In the genomic region with DNA sequence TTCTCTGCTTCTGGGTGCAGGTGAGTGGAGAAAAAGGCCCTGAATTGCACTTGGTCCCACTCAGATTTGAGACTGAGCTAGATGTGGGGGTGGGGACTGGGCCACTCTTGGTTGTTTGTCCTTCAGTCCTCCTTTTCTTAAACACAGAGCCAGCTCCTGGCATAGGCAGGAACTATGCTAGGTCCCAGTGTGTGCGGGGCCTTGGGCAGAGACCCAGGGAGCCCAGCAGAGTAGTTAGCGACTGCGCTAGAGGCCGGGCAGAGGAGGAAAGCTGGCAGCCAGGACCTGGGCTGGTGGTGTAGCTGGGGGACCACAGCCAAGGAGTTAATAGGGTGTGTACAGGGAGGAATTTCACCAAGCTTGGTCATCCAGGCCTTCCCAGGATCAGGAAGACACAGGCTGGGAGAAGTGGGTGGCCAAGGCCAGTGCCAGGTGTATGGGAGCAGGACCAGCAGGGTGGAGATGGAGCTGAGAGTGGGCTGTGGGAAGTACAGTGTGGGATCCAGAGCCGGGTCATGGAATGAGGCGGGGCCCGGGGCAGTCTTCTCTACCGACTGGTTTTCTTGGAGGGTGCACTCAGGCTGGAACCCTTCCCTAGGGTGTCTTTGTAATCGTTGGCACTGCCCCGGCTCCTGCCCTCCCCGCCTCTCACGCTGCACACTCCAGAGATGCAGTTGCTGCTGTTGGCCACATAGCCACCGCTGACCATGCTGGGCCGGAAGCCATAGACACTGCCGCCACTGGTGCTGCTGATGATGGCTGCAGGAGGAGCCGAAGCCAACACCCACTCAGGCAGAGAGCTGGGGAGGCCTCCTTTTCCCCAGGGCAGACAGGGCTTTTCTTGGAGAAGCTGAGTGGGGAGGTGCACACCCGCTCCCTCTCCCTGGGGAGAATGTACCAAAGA, we compare ENCODE assay signal across 17 cellular contexts. TPM values are rescaled to one million over a fixed set of nuclear protein-coding genes. Genes with fewer than 3 reads are reported as not detected.
DNase-seq lines count a peak whose midpoint lies in the region; ATAC-seq and TF ChIP-seq lines count a peak whose summit lies in the region.
"Had no signal": no experiment of that assay in that cellular context is flagged by ENCODE, and none has a peak within 500 bp of the region (broad histone marks: within the 10 kb centered on the region; RNA-seq: fewer than 3 reads in every experiment).

No MANE protein-coding gene starts in this region.

- H3K27me3 ChIP-seq in mammary epithelial cell (ENCODE audit: insufficient read depth, low read length) (no peaks in the 10 kb centered on the region), transverse colon (no peaks in the 10 kb centered on the region)

- H3K4me3 ChIP-seq in mammary epithelial cell (replicated peaks in 1 of 3; ENCODE audit: insufficient read depth in 1 of 3, low read depth in 2 of 3, low read length in 3 of 3) (no peak overlapping the region), transverse colon (no peak overlapping the region)

- no TSS peak for BruUV-seq in mammary epithelial cell (replicated peaks; lab: Mats Ljungman, UMichigan)

- no peaks in the 10 kb centered on the region for H3K36me3 ChIP-seq in mammary epithelial cell (ENCODE audit: insufficient read depth, low read length)
- no peaks in the 10 kb centered on the region for H3K36me3 ChIP-seq in transverse colon

- no peak overlapping the region for H3K4me2 ChIP-seq in mammary epithelial cell (ENCODE audit: insufficient read depth, low read depth, low read length)

- DNase-seq in Right ventricle myocardium superior (peak; percentile 50), cardiac septum (ENCODE audit: low spot score) (no peak), mammary epithelial cell (no peak), medulla oblongata (ENCODE audit: extremely low spot score) (peak; percentile 37), transverse colon (no peak), NOMO-1 (lab: John Stamatoyannopoulos, UW; ENCODE audit: unreplicated experiment in 2 of 2) (no peak)
- DNase-seq in activated CD8-positive, alpha-beta memory T cell treated with anti-CD3 and anti-CD28 coated beads for 24 hours: no peak
- DNase-seq: activated CD4-positive, CD25-positive, alpha-beta regulatory T cell; activated CD8-positive, alpha-beta memory T cell treated with anti-CD3 and anti-CD28 coated beads, Interleukin-2, amount 10 ng/mL, durations not matched to agents 7 days and 5 days; activated naive CD4-positive, alpha-beta T cell; GDM1; naive B cell; NCI-H2171; stimulated activated CD4-positive, alpha-beta T cell treated with anti-CD3 and anti-CD28 coated beads, Interleukin-4, amount 100 ng/mL, for 24 hours had no signal

- TF ChIP-seq EP300 in transverse colon (IDR thresholded peaks at IDR 0.05; ENCODE audit: low read depth): no peak

- H3K27ac ChIP-seq in mammary epithelial cell (ENCODE audit: insufficient read depth, low read depth, low read length) (no peak overlapping the region), transverse colon (no peak overlapping the region)

- WGBS in mammary epithelial cell (ENCODE audit: low coverage, missing lambda C conversion rate): 28% methylated on average over 8 of the region's 17 CpGs
- 77% methylated on average over 17 of the region's 17 CpGs; no CpG with 5 or more reads in 1 of the 2 donors for WGBS in transverse colon (ENCODE audit: low coverage in 1 of 2), 2 donors

- no peaks in the 10 kb centered on the region for H3K9me3 ChIP-seq in mammary epithelial cell (replicated peaks; ENCODE audit: insufficient read depth, low read length)
- H3K9me3 ChIP-seq in transverse colon: no peaks in the 10 kb centered on the region

- H2AFZ ChIP-seq in mammary epithelial cell (ENCODE audit: low read depth, low read length): peak overlapping the region; percentile 67

- H3K79me2 ChIP-seq in mammary epithelial cell (ENCODE audit: insufficient read depth, low read length): no peaks in the 10 kb centered on the region

- no peaks in the 10 kb centered on the region for H4K20me1 ChIP-seq in mammary epithelial cell (ENCODE audit: insufficient read depth, low read length)

- H3K9ac ChIP-seq in mammary epithelial cell (ENCODE audit: insufficient read depth, low read length): no peak overlapping the region

- peak; percentile 77 for ATAC-seq in Right ventricle myocardium superior (ENCODE audit: poor library complexity)
- no peak for ATAC-seq in GM18858 (IDR thresholded peaks at IDR 0.05; ENCODE audit: unreplicated experiment)
- ATAC-seq: activated CD8-positive, alpha-beta memory T cell treated with anti-CD3 and anti-CD28 coated beads, Interleukin-2, amount 10 ng/mL, durations not matched to agents 7 days and 5 days had no signal

- no peak for TF ChIP-seq POLR2A in transverse colon (IDR thresholded peaks at IDR 0.05)

- intact Hi-C loops in Right ventricle myocardium superior (cut with DNase I): no loop called here
- intact Hi-C loops in cardiac septum (cut with DNase I): no loop called here
- intact Hi-C loops in mammary epithelial cell (cut with micrococcal nuclease): loop anchor here (2.0 kb wide), 1 partner anchor 335 kb away; no protein-coding TSS in a partner anchor
- intact Hi-C loops in transverse colon (cut with DNase I; ENCODE audit: low total_unique reads): no loop called here

- in situ Hi-C loops in mammary epithelial cell (cut with MboI; ENCODE audit: low sequenced_read_pairs in 2 of 2) (no loop called here), transverse colon (cut with MboI; ENCODE audit: low pct_ligation_motif_present in 1 of 4, low pct_unique_long_range_greater_than_20kb in 1 of 4, low sequenced_read_pairs in 3 of 4) (no loop called here)

- peaks cover 14% of the 10 kb centered on the region for H3K4me1 ChIP-seq in mammary epithelial cell (ENCODE audit: insufficient read depth, low read length)
- H3K4me1 ChIP-seq in transverse colon: peaks cover 0 to 3% (median 0%) of the 10 kb centered on the region in 4 donors

- CTCF ChIA-PET in mammary epithelial cell (lab: Charles Lee; ENCODE audit: low non-redundant PET): interaction anchor here (0.6 kb wide), 1 partner anchor 49 kb away, joined by 3 read pairs; no protein-coding TSS in a partner anchor

- dilution Hi-C loops in mammary epithelial cell (cut with HindIII; ENCODE audit: low sequenced_read_pairs): no loop called here

- TF ChIP-seq CTCF in mammary epithelial cell (conservative IDR thresholded peaks at IDR 0.05 in 1 of 2, IDR thresholded peaks at IDR 0.05 in 1 of 2; ENCODE audit: extremely low read depth in 1 of 2, insufficient read depth in 1 of 2, low read depth in 1 of 2, low read length in 2 of 2) (peak; percentile 20 to 26), transverse colon (IDR thresholded peaks at IDR 0.05) (no peak)

RNA-seq across cellular contexts. Expression of gene KRT71, which starts 8.7 kb away (rescaled TPM):
- total RNA-seq in Right ventricle myocardium superior (not detected), cardiac septum (not detected), mammary epithelial cell (not detected), transverse colon (not detected)
- polyA plus RNA-seq in mammary epithelial cell: not detected
- not detected for polyA minus RNA-seq in mammary epithelial cell
- total RNA-seq: A673; activated CD8-positive, alpha-beta memory T cell treated with anti-CD3 and anti-CD28 coated beads, Interleukin-2, amount 10 ng/mL, durations not matched to agents 7 days and 5 days; glomerular endothelial cell had no signal

RNA-seq across cellular contexts. Expression of gene KRT5, which starts 24.0 kb away (rescaled TPM):
- total RNA-seq in Right ventricle myocardium superior: not detected
- not detected for total RNA-seq in cardiac septum
- total RNA-seq in mammary epithelial cell: 1,000 to 10,000 TPM; 7,365 to 9,297 TPM
- polyA plus RNA-seq in mammary epithelial cell: 8,158 TPM
- 8,553 TPM for polyA minus RNA-seq in mammary epithelial cell
- not detected for total RNA-seq in transverse colon
- total RNA-seq: activated CD8-positive, alpha-beta memory T cell treated with anti-CD3 and anti-CD28 coated beads, Interleukin-2, amount 10 ng/mL, durations not matched to agents 7 days and 5 days; glomerular endothelial cell had no signal

RNA-seq across cellular contexts. Expression of gene KRT74, which starts 29.4 kb away (rescaled TPM):
- not detected for total RNA-seq in Right ventricle myocardium superior
- total RNA-seq in cardiac septum: not detected
- total RNA-seq in mammary epithelial cell: not detected
- 0.05 TPM for polyA plus RNA-seq in mammary epithelial cell
- polyA minus RNA-seq in mammary epithelial cell: not detected
- not detected for total RNA-seq in transverse colon
- total RNA-seq: A673; activated CD8-positive, alpha-beta memory T cell treated with anti-CD3 and anti-CD28 coated beads, Interleukin-2, amount 10 ng/mL, durations not matched to agents 7 days and 5 days; glomerular endothelial cell had no signal

RNA-seq across cellular contexts. Expression of gene KRT6A, which starts 51.2 kb away (rescaled TPM):
- not detected for total RNA-seq in Right ventricle myocardium superior
- total RNA-seq in cardiac septum: not detected
- total RNA-seq in mammary epithelial cell: 1,000 to 10,000 TPM; 5,785 to 6,260 TPM
- polyA plus RNA-seq in mammary epithelial cell: 8,475 TPM
- polyA minus RNA-seq in mammary epithelial cell: 6,728 TPM
- not detected for total RNA-seq in transverse colon
- total RNA-seq: activated CD8-positive, alpha-beta memory T cell treated with anti-CD3 and anti-CD28 coated beads, Interleukin-2, amount 10 ng/mL, durations not matched to agents 7 days and 5 days; glomerular endothelial cell had no signal

RNA-seq across cellular contexts. Expression of gene KRT72, which starts 57.0 kb away (rescaled TPM):
- not detected for total RNA-seq in Right ventricle myocardium superior
- not detected for total RNA-seq in cardiac septum
- not detected for total RNA-seq in mammary epithelial cell
- polyA plus RNA-seq in mammary epithelial cell: not detected
- not detected for polyA minus RNA-seq in mammary epithelial cell
- total RNA-seq in transverse colon: not detected
- total RNA-seq: A673, glomerular endothelial cell had no signal

Comparison
In these comparisons a context has a peak if more than half of its experiments do, and no peak if none do; other contexts are left out.
1. DNase-seq: peak in Right ventricle myocardium superior (single experiment) and medulla oblongata (single experiment); none in cardiac septum (single experiment), mammary epithelial cell (single experiment), activated CD8-positive, alpha-beta memory T cell treated with anti-CD3 and anti-CD28 coated beads for 24 hours (single experiment), transverse colon (single experiment) and NOMO-1 (0 of 2).
2. CTCF ChIP-seq: peak in mammary epithelial cell (2 of 2); none in transverse colon (0 of 5).
3. RNA of gene KRT5, which starts 24.0 kb away (total RNA-seq): 7,365 to 9,297 TPM in mammary epithelial cell; not detected in cardiac septum (single experiment), not detected in Right ventricle myocardium superior (single experiment) and not detected in transverse colon; every median in the first group is over 1,000 times any median in the second.